ENCODE assay signal across 14 cellular contexts in genomic region chr2:116952254-116952653, GRCh38.
A peak's percentile ranks its signal among the peaks of the same experiment; 100 is the strongest.
DNase-seq lines count a peak whose midpoint lies in the region; ATAC-seq, FAIRE-seq and TF ChIP-seq lines count a peak whose summit lies in the region.
"Had no signal": no experiment of that assay in that cellular context is flagged by ENCODE, and none has a peak within 500 bp of the region (broad histone marks: within the 10 kb centered on the region; RNA-seq: fewer than 3 reads in every experiment).

No MANE protein-coding gene starts in this region.

- CTCF ChIA-PET in H1 (lab: Charles Lee; ENCODE audit: partially characterized antibody), result interaction anchor here (0.5 to 2.3 kb wide), 22 partner anchors 9 to 1046 kb away, joined by 3 to 17 read pairs (median 4); no protein-coding TSS in a partner anchor
- CTCF ChIA-PET in GM10248 (lab: Yijun Ruan, JAX), result interaction anchor here (1.0 to 1.4 kb wide), 2 partner anchors 9 to 10 kb away, joined by 3 read pairs; no protein-coding TSS in a partner anchor

- WGBS in H1 (ENCODE audit: extremely low coverage in 1 of 2, insufficient coverage in 1 of 2, insufficient read length in 1 of 2, insufficient replicate concordance in 2 of 2, low coverage in 1 of 2, low lambda C conversion rate in 2 of 2, missing lambda C conversion rate in 1 of 2), 2 experiments, result 32% methylated on average over 4 of the region's 4 CpGs; no CpG with 5 or more reads in 1 of the 2 experiments

- no peak for TF ChIP-seq EP300 in H1 (IDR thresholded peaks at IDR 0.05; ENCODE audit: borderline replicate concordance in 1 of 2, low read depth in 2 of 2, low read length in 2 of 2)

- H3K23me2 ChIP-seq in H1 (ENCODE audit: low read depth, low read length), result no peaks in the 10 kb centered on the region; the same call in 1 of the 2 replicates

- H3K27ac ChIP-seq in H1 (ENCODE audit: low read depth, low read length), result no peak overlapping the region
- H3K27ac ChIP-seq: brain microvascular endothelial cell, SK-N-MC had no signal

- no peak overlapping the region for H3K18ac ChIP-seq in H1 (ENCODE audit: extremely low read depth, low read length)

- H3K9ac ChIP-seq in NT2/D1 (ENCODE audit: insufficient read length, low read depth) (no peak overlapping the region), H1 (replicated peaks in 1 of 4; ENCODE audit: extremely low read depth in 1 of 4, low read depth in 3 of 4, low read length in 3 of 4) (no peak overlapping the region)

- no peaks in the 10 kb centered on the region for H3K79me1 ChIP-seq in H1 (ENCODE audit: low read depth, low read length)

- no peak overlapping the region for H2BK120ac ChIP-seq in H1 (replicated peaks; ENCODE audit: low read depth, low read length)

- no peak overlapping the region for H3K23ac ChIP-seq in H1 (ENCODE audit: insufficient read length)

- H3K27me3 ChIP-seq in H7 (ENCODE audit: control insufficient read depth, insufficient read depth, low read length) (no peaks in the 10 kb centered on the region), NT2/D1 (ENCODE audit: insufficient read depth, insufficient read length) (no peaks in the 10 kb centered on the region), H1 (replicated peaks in 1 of 4; ENCODE audit: control insufficient read depth in 3 of 4, extremely low read depth in 1 of 4, insufficient read depth in 3 of 4, low read length in 3 of 4) (no peaks in the 10 kb centered on the region)
- H3K27me3 ChIP-seq: brain microvascular endothelial cell had no signal

- H3K4me1 ChIP-seq in NT2/D1 (ENCODE audit: insufficient read depth, insufficient read length) (no peaks in the 10 kb centered on the region), H1 (replicated peaks in 1 of 4; ENCODE audit: control insufficient read depth in 3 of 4, insufficient read depth in 4 of 4, low read length in 3 of 4) (no peaks in the 10 kb centered on the region)

- no peak overlapping the region for H4K5ac ChIP-seq in H1 (ENCODE audit: insufficient read length, low read depth, low read length)

- H2BK15ac ChIP-seq in H1 (ENCODE audit: low read length), result no peak overlapping the region

- POLR2A ChIA-PET in H1 (lab: Charles Lee; ENCODE audit: partially characterized antibody) (no interaction called here), GM10248 (lab: Yijun Ruan, JAX) (no interaction called here)

- no peak overlapping the region for H4K8ac ChIP-seq in H1 (ENCODE audit: extremely low read depth, insufficient read depth, low read length)

- peak; percentile 71 for FAIRE-seq in H1 (lab: Jason Lieb, UNC)
- FAIRE-seq: endothelial cell of umbilical vein had no signal

- H4K20me1 ChIP-seq in H1 (replicated peaks in 1 of 2; ENCODE audit: control insufficient read depth in 1 of 2, insufficient read depth in 2 of 2, low read length in 2 of 2), result no peaks in the 10 kb centered on the region

- H3K9me3 ChIP-seq in NT2/D1 (ENCODE audit: insufficient read depth, low read length) (peaks cover 23% of the 10 kb centered on the region), H1 (ENCODE audit: insufficient read depth in 2 of 2, low read depth in 1 of 2, low read length in 1 of 2) (peaks cover 0 to 9% of the 10 kb centered on the region in 2 experiments; a peak in 2 of 4 replicates)

- H3K4me2 ChIP-seq in H1 (ENCODE audit: insufficient read depth in 1 of 2, low read depth in 2 of 2, low read length in 2 of 2), result no peak overlapping the region

- H3K14ac ChIP-seq in H1 (ENCODE audit: insufficient read length), result no peak overlapping the region

- no peak for TF ChIP-seq POLR2A in H1 (IDR thresholded peaks at IDR 0.05; ENCODE audit: control extremely low read depth in 1 of 2, low read depth in 2 of 2, low read length in 2 of 2)

- H3K4ac ChIP-seq in H1 (replicated peaks; ENCODE audit: insufficient read length, low read depth, low read length), result no peak overlapping the region

- no peak for ATAC-seq in GM18498 (IDR thresholded peaks at IDR 0.05; ENCODE audit: unreplicated experiment)
- ATAC-seq: activated CD4-positive, alpha-beta T cell treated with anti-CD3 and anti-CD28 coated beads for 36 hours had no signal

- H3K4me3 ChIP-seq in H7 (ENCODE audit: insufficient read depth, low read depth, low read length) (no peak overlapping the region), NT2/D1 (ENCODE audit: insufficient read length, low read depth) (no peak overlapping the region), H1 (ENCODE audit: extremely low read depth in 1 of 4, insufficient read depth in 2 of 4, low read depth in 3 of 4, low read length in 4 of 4) (no peak overlapping the region)
- H3K4me3 ChIP-seq: SK-N-MC had no signal

- H2BK20ac ChIP-seq in H1 (ENCODE audit: low read length), result no peak overlapping the region

- H2BK5ac ChIP-seq in H1 (ENCODE audit: low read depth, low read length), result no peak overlapping the region

- peak; percentile 4 for DNase-seq in H7
- peak; percentile 33 for DNase-seq in NT2/D1 (ENCODE audit: low read depth, low spot score)
- no peak for DNase-seq in H1 (ENCODE audit: low read depth in 1 of 2, low spot score in 2 of 2)
- DNase-seq in pons (ENCODE audit: low spot score), result peak; percentile 44
- DNase-seq in stimulated activated CD4-positive, alpha-beta T cell treated with anti-CD3 and anti-CD28 coated beads, Interleukin-2, amount 100 ng/mL, for 24 hours, result no peak
- DNase-seq in GM10248 (ENCODE audit: extremely low spot score), result no peak
- DNase-seq: activated CD4-positive, alpha-beta T cell treated with anti-CD3 and anti-CD28 coated beads for 36 hours; brain microvascular endothelial cell; DMS153; midbrain; NCI-H446 had no signal

- TF ChIP-seq RAD21 in H1 (IDR thresholded peaks at IDR 0.05 in 1 of 2, conservative IDR thresholded peaks at IDR 0.05 in 1 of 2; ENCODE audit: low read depth in 2 of 2, low read length in 2 of 2), result peak; percentile 68 to 69

- no peak overlapping the region for H4K91ac ChIP-seq in H1 (replicated peaks; ENCODE audit: insufficient read length, low read length)

- H2BK12ac ChIP-seq in H1 (ENCODE audit: low read depth, low read length), result no peak overlapping the region

- H2AFZ ChIP-seq in H1 (ENCODE audit: low read length), result no peak overlapping the region

- TF ChIP-seq CTCF in H1 (IDR thresholded peaks at IDR 0.05; ENCODE audit: control extremely low read depth in 1 of 3, insufficient read depth in 1 of 3, low read depth in 1 of 3, low read length in 3 of 3), result peak in 2 of 3 experiments; percentile 61 to 64; a peak in 3 of 4 replicates
- no peak for TF ChIP-seq CTCF in GM10248 (IDR thresholded peaks at IDR 0.05; ENCODE audit: control extremely low read depth, extremely low read depth, low read depth, missing control alignments)

- H3K56ac ChIP-seq in H1 (replicated peaks; ENCODE audit: insufficient read length, low read depth, low read length), result no peak overlapping the region

- H3K36me3 ChIP-seq in H7 (replicated peaks; ENCODE audit: control insufficient read depth, insufficient read depth, low read length) (no peaks in the 10 kb centered on the region), NT2/D1 (ENCODE audit: insufficient read depth, insufficient read length, low read length) (no peaks in the 10 kb centered on the region), H1 (ENCODE audit: control insufficient read depth in 2 of 4, insufficient read depth in 4 of 4, low read length in 3 of 4) (no peaks in the 10 kb centered on the region)
- H3K36me3 ChIP-seq: brain microvascular endothelial cell had no signal

- H2AK5ac ChIP-seq in H1 (ENCODE audit: low read depth, low read length), result no peak overlapping the region

- no peaks in the 10 kb centered on the region for H3K79me2 ChIP-seq in H1 (ENCODE audit: control insufficient read depth in 1 of 2, insufficient read depth in 2 of 2, low read length in 2 of 2)

TF ChIP-seq in H1, 55 proteins besides CTCF, POLR2A, EP300 and RAD21:
- TF ChIP-seq HDAC6 (IDR thresholded peaks at IDR 0.05; ENCODE audit: low read depth, low read length), result no peak
- no peak for TF ChIP-seq MAX (IDR thresholded peaks at IDR 0.05)
- TF ChIP-seq SAP30 (IDR thresholded peaks at IDR 0.05; ENCODE audit: insufficient read depth, insufficient replicate concordance, low read length), result no peak
- TF ChIP-seq SP2 (IDR thresholded peaks at IDR 0.05; ENCODE audit: low read length), result no peak
- TF ChIP-seq POLR2AphosphoS5 (IDR thresholded peaks at IDR 0.05; ENCODE audit: low read depth, low read length), result no peak
- no peak for TF ChIP-seq JUN (IDR thresholded peaks at IDR 0.05; ENCODE audit: low read depth, low read length)
- no peak for TF ChIP-seq SIRT6 (IDR thresholded peaks at IDR 0.05; ENCODE audit: low read length)
- no peak for TF ChIP-seq CHD2 (IDR thresholded peaks at IDR 0.05; ENCODE audit: low read length)
- TF ChIP-seq ATF2 (IDR thresholded peaks at IDR 0.05; ENCODE audit: low read length), result no peak
- no peak for TF ChIP-seq RBBP5 (IDR thresholded peaks at IDR 0.05; ENCODE audit: borderline replicate concordance, low read depth, low read length)
- no peak for TF ChIP-seq BRCA1 (IDR thresholded peaks at IDR 0.05; ENCODE audit: low read depth, low read length)
- TF ChIP-seq FOSL1 (IDR thresholded peaks at IDR 0.05; ENCODE audit: insufficient read depth, low read depth, low read length), result no peak
- no peak for TF ChIP-seq CBX8 (IDR thresholded peaks at IDR 0.05; ENCODE audit: borderline replicate concordance, low read depth, low read length)
- no peak for TF ChIP-seq RNF2 (IDR thresholded peaks at IDR 0.05; ENCODE audit: borderline replicate concordance, low read depth, low read length, missing control alignments, poor library complexity, severe bottlenecking)
- TF ChIP-seq CHD1 (IDR thresholded peaks at IDR 0.05; ENCODE audit: low read depth, low read length), result no peak
- TF ChIP-seq RFX5 (IDR thresholded peaks at IDR 0.05; ENCODE audit: borderline replicate concordance, low read depth, low read length), result no peak
- TF ChIP-seq NANOG (IDR thresholded peaks at IDR 0.05; ENCODE audit: insufficient read depth, low read depth, low read length, poor library complexity, severe bottlenecking), result no peak
- no peak for TF ChIP-seq SP1 (IDR thresholded peaks at IDR 0.05; ENCODE audit: low read depth, low read length)
- no peak for TF ChIP-seq SRF (IDR thresholded peaks at IDR 0.05; ENCODE audit: low read depth, low read length)

Comparison
In these comparisons a context has a peak if more than half of its experiments do, and no peak if none do; other contexts are left out.
1. DNase-seq: peak in H7 (single experiment), NT2/D1 (single experiment) and pons (single experiment); none in H1 (0 of 2), stimulated activated CD4-positive, alpha-beta T cell treated with anti-CD3 and anti-CD28 coated beads, Interleukin-2, amount 100 ng/mL, for 24 hours (0 of 2) and GM10248 (single experiment).